Comparison of ENCODE assay signal across 8 cellular contexts in the genomic region with DNA sequence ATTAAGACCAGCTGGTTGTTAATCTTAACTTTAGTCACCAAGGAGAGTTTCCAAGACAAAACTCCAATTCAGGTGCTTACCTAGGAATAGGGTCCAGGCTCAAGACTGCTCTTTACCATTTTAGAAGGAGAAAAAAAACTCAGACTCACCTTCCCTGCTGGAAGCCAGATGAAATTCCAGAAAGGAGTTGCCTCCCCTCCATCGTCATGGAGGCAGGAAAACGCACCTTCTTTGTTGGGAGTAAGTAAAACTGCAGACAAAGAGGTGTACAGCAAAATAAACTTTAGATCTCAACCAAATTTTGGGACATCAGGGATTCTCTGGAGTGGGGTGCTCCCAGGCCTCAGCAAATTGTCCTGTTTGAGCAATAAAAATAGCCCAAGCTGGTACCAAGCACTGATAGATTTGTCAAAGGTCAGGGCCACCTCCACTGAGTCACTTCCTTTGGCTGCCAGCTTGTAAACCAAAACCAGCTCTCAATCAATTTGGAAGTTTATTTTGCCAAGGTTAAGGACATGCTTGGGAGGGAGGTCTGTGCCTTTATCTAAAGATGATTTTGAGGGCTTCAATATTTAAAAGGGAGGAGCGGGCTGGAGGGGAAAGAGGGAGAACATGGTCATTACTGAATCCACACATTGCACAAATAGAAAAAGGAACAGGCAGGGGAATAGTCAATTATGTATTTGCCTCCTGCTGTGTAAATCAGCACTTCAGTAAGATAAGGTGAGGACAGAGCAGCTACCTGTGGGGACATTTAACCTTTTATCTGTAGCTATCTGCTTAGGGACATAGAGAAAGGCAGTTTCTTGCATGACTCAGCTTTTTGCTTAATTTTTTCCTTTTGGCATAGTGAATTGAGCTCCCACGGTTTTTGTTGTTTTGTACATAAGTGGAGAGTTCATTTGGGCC. TPM values are rescaled to one million over a fixed set of nuclear protein-coding genes. Genes with fewer than 3 reads are reported as not detected.
A peak's percentile ranks its signal among the peaks of the same experiment; 100 is the strongest.
DNase-seq lines count a peak whose midpoint lies in the region; ATAC-seq lines count a peak whose summit lies in the region.

No MANE protein-coding gene starts in this region.

- H3K27ac Mint-ChIP-seq in central memory CD8-positive, alpha-beta T cell (ENCODE audit: low read depth), result peak overlapping the region; percentile 97

- DNase-seq in H4 (ENCODE audit: low spot score) (peak; percentile 27), NCI-H2227 treated with DMSO at 0.1 percent for 48 hours (lab: John Stamatoyannopoulos, UW) (peak; percentile 55), mucosa of gallbladder (ENCODE audit: low spot score) (peak; percentile 76), Ammon's horn (ENCODE audit: low spot score) (no peak)
- DNase-seq in central memory CD8-positive, alpha-beta T cell (ENCODE audit: low spot score in 2 of 2), result no peak

- no peak for ATAC-seq in central memory CD8-positive, alpha-beta T cell (replicated peaks; ENCODE audit: extremely low read depth, poor library complexity, severe bottlenecking)
- no peak for ATAC-seq in HG03520 (IDR thresholded peaks at IDR 0.05; ENCODE audit: unreplicated experiment)
- ATAC-seq in HG02763 (IDR thresholded peaks at IDR 0.05; ENCODE audit: unreplicated experiment), result no peak
- ATAC-seq in GM19324 (IDR thresholded peaks at IDR 0.05; ENCODE audit: low FRiP score, unreplicated experiment), result no peak

- peaks cover 9% of the 10 kb centered on the region for H3K27me3 Mint-ChIP-seq in central memory CD8-positive, alpha-beta T cell

- peak overlapping the region; percentile 97 for H3K4me3 Mint-ChIP-seq in central memory CD8-positive, alpha-beta T cell

- H3K4me1 Mint-ChIP-seq in central memory CD8-positive, alpha-beta T cell, result peaks cover 35% of the 10 kb centered on the region

- H3K36me3 Mint-ChIP-seq in central memory CD8-positive, alpha-beta T cell (ENCODE audit: insufficient read depth), result peaks cover 11% of the 10 kb centered on the region

- H3K9me3 Mint-ChIP-seq in central memory CD8-positive, alpha-beta T cell, result no peaks in the 10 kb centered on the region

RNA-seq across cellular contexts. Expression of a gene that starts 1.5 kb away (rescaled TPM):
- 158 and 160 TPM in 2 replicates for total RNA-seq in H4 (2014; rRNA removed; shearing (Covaris generic))
- total RNA-seq in mucosa of gallbladder, result 373 TPM

Comparison
In these comparisons a context has a peak if more than half of its experiments do, and no peak if none do; other contexts are left out.
1. DNase-seq: peak in H4 (single experiment), NCI-H2227 treated with DMSO at 0.1 percent for 48 hours (single experiment) and mucosa of gallbladder (single experiment); none in central memory CD8-positive, alpha-beta T cell (0 of 2) and Ammon's horn (single experiment).